In the genomic region with DNA sequence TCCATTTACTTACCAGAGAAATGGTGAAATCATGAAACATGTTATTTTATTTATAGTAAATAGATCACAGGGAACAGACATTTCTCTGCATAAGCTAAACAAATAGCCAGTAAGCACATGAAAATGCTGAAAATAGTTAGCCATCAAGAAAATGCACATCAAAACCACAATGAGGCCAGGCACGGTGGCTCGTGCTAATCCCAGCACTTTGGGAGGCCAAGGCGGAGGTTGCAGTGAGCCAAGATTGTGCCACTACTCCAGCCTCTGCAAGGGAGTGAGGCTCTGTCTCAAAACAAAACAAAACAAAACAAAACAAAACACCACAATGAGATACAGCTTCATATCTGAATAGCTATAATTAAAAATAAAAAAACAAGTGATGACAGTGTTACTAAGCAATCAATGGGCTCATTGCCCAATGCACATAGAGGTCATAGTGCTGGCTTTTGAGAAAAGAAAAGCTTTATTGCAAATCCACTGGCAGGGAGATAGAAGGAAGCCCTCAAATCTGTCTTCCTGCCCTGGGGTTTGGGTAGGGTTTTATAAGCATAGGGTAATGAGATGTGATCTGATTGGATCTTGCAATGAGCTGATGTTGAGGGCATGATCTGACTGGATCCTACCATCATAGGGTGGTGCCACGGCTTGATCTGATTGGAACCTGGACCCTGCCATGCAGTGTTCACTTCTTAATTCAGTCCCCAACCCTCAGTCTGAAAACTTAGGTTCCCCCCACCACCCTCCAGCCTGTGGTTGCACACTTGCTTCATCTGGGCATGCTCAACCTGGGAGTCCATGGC, we compare ENCODE assay signal across 1 cellular context.
TF ChIP-seq lines count a peak whose summit lies in the region.

No MANE protein-coding gene starts in this region.

TF ChIP-seq in IMR-90, 13 proteins besides CTCF, POLR2A, EP300 and RAD21 (continued from another document):
- TF ChIP-seq MXI1 (IDR thresholded peaks at IDR 0.05; ENCODE audit: borderline replicate concordance, low read depth, low read length), result no peak
- TF ChIP-seq RCOR1 (IDR thresholded peaks at IDR 0.05; ENCODE audit: insufficient replicate concordance, low read length), result no peak
- peak; percentile 31; the same call in 1 of the 2 replicates for TF ChIP-seq BHLHE40 (IDR thresholded peaks at IDR 0.05; ENCODE audit: low read depth, low read length)
